20 cellular contexts compared by ENCODE assay signal in the genomic region with DNA sequence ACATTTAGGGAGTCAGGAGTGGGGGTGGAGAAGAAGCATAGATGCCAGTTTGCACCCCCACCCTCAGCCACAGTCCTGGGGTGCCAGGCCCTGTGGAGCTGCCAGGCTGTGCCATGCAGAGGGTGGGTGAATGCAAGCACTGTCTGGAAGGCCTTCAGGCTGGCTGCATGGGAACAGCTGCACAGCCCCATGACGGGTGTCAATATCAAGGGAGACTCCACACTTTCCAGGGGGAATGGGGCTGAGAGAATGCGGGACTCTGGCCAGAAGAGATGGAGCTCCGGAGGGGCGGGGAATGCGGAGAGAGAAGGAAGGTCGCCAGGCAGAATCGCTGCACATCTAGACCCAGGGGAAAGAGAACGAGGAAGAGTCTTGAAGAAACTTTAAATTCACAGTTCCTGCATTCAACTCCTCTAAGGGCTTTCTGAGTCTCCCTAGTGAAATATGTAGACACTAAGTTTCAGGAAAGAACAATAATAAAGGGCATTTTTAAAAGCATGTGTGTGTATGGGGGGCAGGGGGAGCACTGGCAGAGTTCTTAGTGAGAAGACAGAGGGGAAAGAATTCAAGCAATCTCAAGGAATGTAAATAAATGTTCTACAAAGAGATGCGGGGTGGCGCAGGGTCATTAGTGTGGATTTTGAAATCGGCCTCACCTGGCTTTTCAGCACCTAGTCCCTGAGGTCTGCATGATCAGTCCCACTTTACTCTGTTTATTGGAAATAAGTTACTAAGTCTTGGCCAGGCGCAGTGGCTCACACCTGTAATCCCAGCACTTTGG. TPM values are rescaled to one million over a fixed set of nuclear protein-coding genes. Genes with fewer than 3 reads are reported as not detected.
DNase-seq lines count a peak whose midpoint lies in the region; ATAC-seq, FAIRE-seq and TF ChIP-seq lines count a peak whose summit lies in the region.
"Had no signal": no experiment of that assay in that cellular context is flagged by ENCODE, and none has a peak within 500 bp of the region (broad histone marks: within the 10 kb centered on the region; RNA-seq: fewer than 3 reads in every experiment).

No MANE protein-coding gene starts in this region.

- in situ Hi-C loops in G401 (cut with HindIII; ENCODE audit: low sequenced_read_pairs), result no loop called here

- peak overlapping the region; percentile 78 for H3K27ac Mint-ChIP-seq in mesothelial cell of epicardium
- no peak overlapping the region for H3K27ac Mint-ChIP-seq in naive thymus-derived CD8-positive, alpha-beta T cell
- H3K27ac Mint-ChIP-seq: activated naive CD4-positive, alpha-beta T cell treated with anti-CD3 and anti-CD28 coated beads, Interleukin-2, amount 50 U/mL, for 24 hours; dendritic cell treated with granulocyte-macrophage colony-stimulating factor and Interleukin-4, amounts not matched to agents 40 ng/mL and 50 ng/mL, for 4 days; T-helper 2 cell treated with Interferon-gamma antibody and Interleukin-4, amounts not matched to agents 5 μg/mL and 100 μg/mL, for 36 hours had no signal

- no peak for TF ChIP-seq POLR2A in GM12892 (IDR thresholded peaks at IDR 0.05; ENCODE audit: low read depth, low read length)

- peaks cover 27% of the 10 kb centered on the region for H3K27me3 Mint-ChIP-seq in mesothelial cell of epicardium (ENCODE audit: low read depth)
- H3K27me3 Mint-ChIP-seq in naive thymus-derived CD8-positive, alpha-beta T cell, result peaks cover 10 to 47% (median 24%) of the 10 kb centered on the region in 5 donors

- ATAC-seq in naive thymus-derived CD8-positive, alpha-beta T cell, result no peak
- ATAC-seq: body of pancreas, mucosa of descending colon had no signal

- peaks cover 25% of the 10 kb centered on the region for H3K9me3 Mint-ChIP-seq in mesothelial cell of epicardium
- H3K9me3 Mint-ChIP-seq in naive thymus-derived CD8-positive, alpha-beta T cell, result peaks cover 4 to 35% (median 28%) of the 10 kb centered on the region in 9 donors

- H3K4me3 Mint-ChIP-seq in mesothelial cell of epicardium, result no peak overlapping the region
- H3K4me3 Mint-ChIP-seq in naive thymus-derived CD8-positive, alpha-beta T cell, result no peak overlapping the region
- H3K4me3 Mint-ChIP-seq: activated naive CD4-positive, alpha-beta T cell treated with anti-CD3 and anti-CD28 coated beads, Interleukin-2, amount 50 U/mL, for 24 hours; CD4-positive, CD25-positive, alpha-beta regulatory T cell; dendritic cell treated with granulocyte-macrophage colony-stimulating factor and Interleukin-4, amounts not matched to agents 40 ng/mL and 50 ng/mL, for 4 days; T-helper 2 cell treated with Interferon-gamma antibody and Interleukin-4, amounts not matched to agents 5 μg/mL and 100 μg/mL, for 36 hours had no signal

- peaks cover 21% of the 10 kb centered on the region for H3K4me1 Mint-ChIP-seq in mesothelial cell of epicardium
- H3K4me1 Mint-ChIP-seq in naive thymus-derived CD8-positive, alpha-beta T cell, result peaks cover 0 to 2% (median 0%) of the 10 kb centered on the region in 4 donors
- H3K4me1 Mint-ChIP-seq: activated naive CD4-positive, alpha-beta T cell treated with anti-CD3 and anti-CD28 coated beads, Interleukin-2, amount 50 U/mL, for 24 hours; CD4-positive, CD25-positive, alpha-beta regulatory T cell had no signal

- no peak for FAIRE-seq in GM12892 (lab: Jason Lieb, UNC)
- FAIRE-seq: urothelium cell line had no signal

- H3K27ac ChIP-seq in caudate nucleus (ENCODE audit: low read depth, low read length), result peak overlapping the region; percentile 98
- H3K27ac ChIP-seq: body of pancreas had no signal

- peak; percentile 2 for DNase-seq in G401 (ENCODE audit: low spot score)
- DNase-seq in caudate nucleus (lab: John Stamatoyannopoulos, UW), result peak in 60 of 61 donors; percentile 19 to 96 (median 88)
- no peak for DNase-seq in mesothelial cell of epicardium (ENCODE audit: low spot score in 2 of 2, unreplicated experiment in 2 of 2)
- peak; percentile 97 for DNase-seq in putamen (ENCODE audit: low spot score)
- no peak for DNase-seq in T-helper 9 cell
- no peak for DNase-seq in NCI-H2227 treated with DMSO at 0.1 percent for 48 hours (lab: John Stamatoyannopoulos, UW)
- DNase-seq in GM12892 (ENCODE audit: insufficient read length), result no peak
- no peak for DNase-seq in naive thymus-derived CD8-positive, alpha-beta T cell
- DNase-seq: activated CD4-positive, CD25-positive, alpha-beta regulatory T cell; activated T-cell treated with anti-CD3 and anti-CD28 coated beads, Interleukin-2, amount 50 U/mL, for 48 hours; body of pancreas; CD4-positive, CD25-positive, alpha-beta regulatory T cell; GF-D8; left cardiac atrium; mucosa of descending colon; NCI-H1694 had no signal

- no peak for TF ChIP-seq CTCF in mesothelial cell of epicardium (IDR thresholded peaks at IDR 0.05; ENCODE audit: unreplicated experiment)

- H3K36me3 Mint-ChIP-seq in mesothelial cell of epicardium, result peaks cover 11% of the 10 kb centered on the region
- H3K36me3 Mint-ChIP-seq in naive thymus-derived CD8-positive, alpha-beta T cell, result peaks cover 0 to 26% (median 0%) of the 10 kb centered on the region in 3 donors
- H3K36me3 Mint-ChIP-seq: CD4-positive, CD25-positive, alpha-beta regulatory T cell had no signal

- POLR2A ChIA-PET in naive thymus-derived CD8-positive, alpha-beta T cell (lab: Charles Lee), result no interaction called here

RNA-seq across cellular contexts. Expression of gene BOD1, which starts 59.1 kb away (rescaled TPM):
- 85.4 and 98.6 TPM in 2 replicates for total RNA-seq in G401 (2014; rRNA removed; shearing (Covaris generic))
- 90.6 to 91.9 TPM (median 91.2 TPM) in 3 replicates for total RNA-seq in mesothelial cell of epicardium
- 29.5 TPM for polyA plus RNA-seq in GM12892 (2012; ENCODE audit: missing spikeins)
- 10 to 100 TPM; 34.6 to 39.4 TPM for total RNA-seq in naive thymus-derived CD8-positive, alpha-beta T cell
- 10 to 100 TPM; 12.6 to 18.7 (median 13.0) TPM for polyA plus RNA-seq in naive thymus-derived CD8-positive, alpha-beta T cell

Comparison
In these comparisons a context has a peak if more than half of its experiments do, and no peak if none do; other contexts are left out.
1. DNase-seq: peak in G401 (single experiment), caudate nucleus (60 of 61) and putamen (single experiment); none in mesothelial cell of epicardium (0 of 2), T-helper 9 cell (single experiment), NCI-H2227 treated with DMSO at 0.1 percent for 48 hours (single experiment), GM12892 (single experiment) and naive thymus-derived CD8-positive, alpha-beta T cell (0 of 10).